Comparison of ENCODE assay signal across 13 cellular contexts in genomic region chr10:10798021-10798420, GRCh38.
DNase-seq lines count a peak whose midpoint lies in the region; ATAC-seq and TF ChIP-seq lines count a peak whose summit lies in the region.
"Had no signal": no experiment of that assay in that cellular context is flagged by ENCODE, and none has a peak within 500 bp of the region (broad histone marks: within the 10 kb centered on the region; RNA-seq: fewer than 3 reads in every experiment).

No MANE protein-coding gene starts in this region.

- peak overlapping the region; percentile 55 for H3K4me3 Mint-ChIP-seq in neural progenitor cell
- H3K4me3 Mint-ChIP-seq in activated naive CD4-positive, alpha-beta T cell treated with anti-CD3 and anti-CD28 coated beads, Interleukin-2, amount 10 ng/mL, durations not matched to agents 7 days and 5 days = no peak overlapping the region
- H3K4me3 Mint-ChIP-seq in activated T-helper 2 cell treated with anti-CD3 and anti-CD28 coated beads, Interferon-gamma antibody, Interleukin-2, Interleukin-4, amounts not matched to agents 10 μg/mL and 5 μg/mL and 100 μg/mL, durations not matched to agents 14 hours and 24 hours and 36 hours (ENCODE audit: low read depth) = no peak overlapping the region

- peaks cover 17% of the 10 kb centered on the region for H3F3A ChIP-seq in neural progenitor cell (ENCODE audit: low read depth)

- H3K4me1 ChIP-seq in foreskin keratinocyte (peaks cover 48% of the 10 kb centered on the region), neural progenitor cell (peaks cover 22% of the 10 kb centered on the region), transverse colon (peaks cover 0 to 6% (median 5%) of the 10 kb centered on the region in 4 donors)

- DNase-seq in amniotic epithelial cell (ENCODE audit: low read depth) (peak; percentile 31), foreskin keratinocyte (no peak), neural progenitor cell (ENCODE audit: low spot score) (no peak), transverse colon (no peak), OCI-M2 (lab: John Stamatoyannopoulos, UW; ENCODE audit: unreplicated experiment) (no peak)
- no peak for DNase-seq in activated naive CD4-positive, alpha-beta T cell treated with anti-CD3 and anti-CD28 coated beads, Interleukin-2, amount 10 ng/mL, durations not matched to agents 7 days and 5 days
- DNase-seq in activated T-helper 2 cell treated with anti-CD3 and anti-CD28 coated beads, Interferon-gamma antibody, Interleukin-2, Interleukin-4, amounts not matched to agents 10 μg/mL and 5 μg/mL and 100 μg/mL, durations not matched to agents 14 hours and 24 hours and 36 hours (ENCODE audit: low spot score) = no peak
- DNase-seq: activated T-cell treated with anti-CD3 and anti-CD28 coated beads for 4 hours, cerebellar nuclear complex, KBM-7, NCI-H2171 had no signal

- H3K36me3 ChIP-seq in neural progenitor cell (no peaks in the 10 kb centered on the region), transverse colon (no peaks in the 10 kb centered on the region)

- peaks cover 2% of the 10 kb centered on the region for H3K27me3 Mint-ChIP-seq in neural progenitor cell (ENCODE audit: insufficient read depth, low read depth)
- H3K27me3 Mint-ChIP-seq in activated naive CD4-positive, alpha-beta T cell treated with anti-CD3 and anti-CD28 coated beads, Interleukin-2, amount 10 ng/mL, durations not matched to agents 7 days and 5 days = peaks cover 18% of the 10 kb centered on the region
- peaks cover 9% of the 10 kb centered on the region for H3K27me3 Mint-ChIP-seq in activated T-helper 2 cell treated with anti-CD3 and anti-CD28 coated beads, Interferon-gamma antibody, Interleukin-2, Interleukin-4, amounts not matched to agents 10 μg/mL and 5 μg/mL and 100 μg/mL, durations not matched to agents 14 hours and 24 hours and 36 hours (ENCODE audit: low read depth)

- peak overlapping the region; percentile 72 for H3K4me2 ChIP-seq in neural progenitor cell

- no peaks in the 10 kb centered on the region for H3K36me3 Mint-ChIP-seq in neural progenitor cell
- H3K36me3 Mint-ChIP-seq in activated naive CD4-positive, alpha-beta T cell treated with anti-CD3 and anti-CD28 coated beads, Interleukin-2, amount 10 ng/mL, durations not matched to agents 7 days and 5 days = no peaks in the 10 kb centered on the region
- H3K36me3 Mint-ChIP-seq in activated T-helper 2 cell treated with anti-CD3 and anti-CD28 coated beads, Interferon-gamma antibody, Interleukin-2, Interleukin-4, amounts not matched to agents 10 μg/mL and 5 μg/mL and 100 μg/mL, durations not matched to agents 14 hours and 24 hours and 36 hours (ENCODE audit: low read depth) = no peaks in the 10 kb centered on the region

- TF ChIP-seq EP300 in transverse colon (IDR thresholded peaks at IDR 0.05; ENCODE audit: low read depth) = no peak

- H3K4me1 Mint-ChIP-seq in neural progenitor cell = peaks cover 35% of the 10 kb centered on the region
- no peaks in the 10 kb centered on the region for H3K4me1 Mint-ChIP-seq in activated naive CD4-positive, alpha-beta T cell treated with anti-CD3 and anti-CD28 coated beads, Interleukin-2, amount 10 ng/mL, durations not matched to agents 7 days and 5 days
- no peaks in the 10 kb centered on the region for H3K4me1 Mint-ChIP-seq in activated T-helper 2 cell treated with anti-CD3 and anti-CD28 coated beads, Interferon-gamma antibody, Interleukin-2, Interleukin-4, amounts not matched to agents 10 μg/mL and 5 μg/mL and 100 μg/mL, durations not matched to agents 14 hours and 24 hours and 36 hours (ENCODE audit: low read depth)

- H3K4me3 ChIP-seq in neural progenitor cell (peak overlapping the region; percentile 28), transverse colon (peak overlapping the region in 2 of 4 donors; percentile 11 to 17)

- H3K79me2 ChIP-seq in neural progenitor cell (ENCODE audit: low read depth) = no peaks in the 10 kb centered on the region

- TF ChIP-seq POLR2A in transverse colon (IDR thresholded peaks at IDR 0.05) = no peak

- CTCF ChIA-PET in activated naive CD4-positive, alpha-beta T cell treated with anti-CD3 and anti-CD28 coated beads, Interleukin-2, amount 10 ng/mL, durations not matched to agents 7 days and 5 days (lab: Charles Lee) = no interaction called here

- H3K27ac Mint-ChIP-seq in neural progenitor cell = peak overlapping the region; percentile 90
- H3K27ac Mint-ChIP-seq in activated naive CD4-positive, alpha-beta T cell treated with anti-CD3 and anti-CD28 coated beads, Interleukin-2, amount 10 ng/mL, durations not matched to agents 7 days and 5 days = no peak overlapping the region
- no peak overlapping the region for H3K27ac Mint-ChIP-seq in activated T-helper 2 cell treated with anti-CD3 and anti-CD28 coated beads, Interferon-gamma antibody, Interleukin-2, Interleukin-4, amounts not matched to agents 10 μg/mL and 5 μg/mL and 100 μg/mL, durations not matched to agents 14 hours and 24 hours and 36 hours

- ATAC-seq in foreskin keratinocyte (no peak), HG03196 (IDR thresholded peaks at IDR 0.05; ENCODE audit: unreplicated experiment) (no peak)
- ATAC-seq: Panc1 had no signal

- H3K9me3 ChIP-seq in neural progenitor cell (ENCODE audit: low read depth) (no peaks in the 10 kb centered on the region), transverse colon (no peaks in the 10 kb centered on the region)

- intact Hi-C loops in transverse colon (cut with DNase I; ENCODE audit: low total_unique reads) = loop anchor here (10.0 kb wide), 1 partner anchor 77 kb away; no protein-coding TSS in a partner anchor
- intact Hi-C loops in activated T-helper 2 cell treated with anti-CD3 and anti-CD28 coated beads, Interferon-gamma antibody, Interleukin-2, Interleukin-4, amounts not matched to agents 10 μg/mL and 5 μg/mL and 100 μg/mL, durations not matched to agents 14 hours and 24 hours and 36 hours (cut with micrococcal nuclease) = no loop called here

- H3K27ac ChIP-seq in foreskin keratinocyte (peak overlapping the region; percentile 71), neural progenitor cell (peak overlapping the region; percentile 66), transverse colon (peak overlapping the region; percentile 69 to 83 (median 80))

- in situ Hi-C loops in transverse colon (cut with MboI; ENCODE audit: low pct_ligation_motif_present in 1 of 4, low pct_unique_long_range_greater_than_20kb in 1 of 4, low sequenced_read_pairs in 3 of 4) = no loop called here

- TF ChIP-seq CTCF in foreskin keratinocyte (conservative IDR thresholded peaks at IDR 0.05) (no peak), neural progenitor cell (IDR thresholded peaks at IDR 0.05) (no peak), transverse colon (IDR thresholded peaks at IDR 0.05) (no peak)

- no peaks in the 10 kb centered on the region for H4K20me1 ChIP-seq in neural progenitor cell (ENCODE audit: low read depth)

- H2AFZ ChIP-seq in neural progenitor cell (replicated peaks) = peak overlapping the region; percentile 90

- peaks cover 4% of the 10 kb centered on the region for H3K9me3 Mint-ChIP-seq in neural progenitor cell
- no peaks in the 10 kb centered on the region for H3K9me3 Mint-ChIP-seq in activated naive CD4-positive, alpha-beta T cell treated with anti-CD3 and anti-CD28 coated beads, Interleukin-2, amount 10 ng/mL, durations not matched to agents 7 days and 5 days
- no peaks in the 10 kb centered on the region for H3K9me3 Mint-ChIP-seq in activated T-helper 2 cell treated with anti-CD3 and anti-CD28 coated beads, Interferon-gamma antibody, Interleukin-2, Interleukin-4, amounts not matched to agents 10 μg/mL and 5 μg/mL and 100 μg/mL, durations not matched to agents 14 hours and 24 hours and 36 hours

- WGBS in transverse colon (ENCODE audit: low coverage in 1 of 2), 2 donors = 60 to 73% methylated on average over 1 to 3 of the region's 3 CpGs

- no peak overlapping the region for H3K9ac ChIP-seq in neural progenitor cell

- H3K27me3 ChIP-seq in foreskin keratinocyte (no peaks in the 10 kb centered on the region), neural progenitor cell (no peaks in the 10 kb centered on the region), transverse colon (no peaks in the 10 kb centered on the region)
